In genomic region chr20:31698803-31699718, GRCh38 we compare ENCODE assay signal across 1 cellular context.
TF ChIP-seq lines count a peak whose summit lies in the region.

No MANE protein-coding gene starts in this region.

TF ChIP-seq in K562, 482 proteins besides CTCF, POLR2A, EP300 and RAD21 (continued from another document and continues in another):
- TF ChIP-seq, protein P1, sequence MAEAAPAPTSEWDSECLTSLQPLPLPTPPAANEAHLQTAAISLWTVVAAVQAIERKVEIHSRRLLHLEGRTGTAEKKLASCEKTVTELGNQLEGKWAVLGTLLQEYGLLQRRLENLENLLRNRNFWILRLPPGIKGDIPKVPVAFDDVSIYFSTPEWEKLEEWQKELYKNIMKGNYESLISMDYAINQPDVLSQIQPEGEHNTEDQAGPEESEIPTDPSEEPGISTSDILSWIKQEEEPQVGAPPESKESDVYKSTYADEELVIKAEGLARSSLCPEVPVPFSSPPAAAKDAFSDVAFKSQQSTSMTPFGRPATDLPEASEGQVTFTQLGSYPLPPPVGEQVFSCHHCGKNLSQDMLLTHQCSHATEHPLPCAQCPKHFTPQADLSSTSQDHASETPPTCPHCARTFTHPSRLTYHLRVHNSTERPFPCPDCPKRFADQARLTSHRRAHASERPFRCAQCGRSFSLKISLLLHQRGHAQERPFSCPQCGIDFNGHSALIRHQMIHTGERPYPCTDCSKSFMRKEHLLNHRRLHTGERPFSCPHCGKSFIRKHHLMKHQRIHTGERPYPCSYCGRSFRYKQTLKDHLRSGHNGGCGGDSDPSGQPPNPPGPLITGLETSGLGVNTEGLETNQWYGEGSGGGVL (CRISPR knock-in tag; IDR thresholded peaks at IDR 0.05): no peak
- TF ChIP-seq, protein P2, sequence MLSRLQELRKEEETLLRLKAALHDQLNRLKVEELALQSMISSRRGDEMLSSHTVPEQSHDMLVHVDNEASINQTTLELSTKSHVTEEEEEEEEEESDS (CRISPR knock-in tag; IDR thresholded peaks at IDR 0.05): no peak
- TF ChIP-seq MCM7 (IDR thresholded peaks at IDR 0.05) (no peak), E2F3 (CRISPR knock-in tag; IDR thresholded peaks at IDR 0.05) (no peak), MYBL2 (IDR thresholded peaks at IDR 0.05; ENCODE audit: low read depth) (no peak), MYBL2 (CRISPR knock-in tag; IDR thresholded peaks at IDR 0.05; ENCODE audit: borderline replicate concordance) (no peak), UBTF (IDR thresholded peaks at IDR 0.05; ENCODE audit: borderline replicate concordance in 1 of 2, low read depth in 2 of 2, low read length in 2 of 2) (no peak), CHD4 (IDR thresholded peaks at IDR 0.05; ENCODE audit: insufficient read depth, insufficient replicate concordance, low read depth, low read length, poor library complexity, severe bottlenecking) (no peak), GABPB1 (CRISPR knock-in tag; IDR thresholded peaks at IDR 0.05) (no peak), ZNF431 (CRISPR knock-in tag; IDR thresholded peaks at IDR 0.05) (no peak), SRF (CRISPR knock-in tag; IDR thresholded peaks at IDR 0.05) (peak in 1 of 2 experiments; percentile 27; a peak in 1 of 4 replicates), ZFPM2 (CRISPR knock-in tag; IDR thresholded peaks at IDR 0.05) (no peak), ZNF436 (CRISPR knock-in tag; IDR thresholded peaks at IDR 0.05) (no peak), CHD7 (IDR thresholded peaks at IDR 0.05; ENCODE audit: low read depth, low read length) (no peak), GTF2F1 (IDR thresholded peaks at IDR 0.05; ENCODE audit: low read depth, low read length) (no peak)
- TF ChIP-seq, protein P3, sequence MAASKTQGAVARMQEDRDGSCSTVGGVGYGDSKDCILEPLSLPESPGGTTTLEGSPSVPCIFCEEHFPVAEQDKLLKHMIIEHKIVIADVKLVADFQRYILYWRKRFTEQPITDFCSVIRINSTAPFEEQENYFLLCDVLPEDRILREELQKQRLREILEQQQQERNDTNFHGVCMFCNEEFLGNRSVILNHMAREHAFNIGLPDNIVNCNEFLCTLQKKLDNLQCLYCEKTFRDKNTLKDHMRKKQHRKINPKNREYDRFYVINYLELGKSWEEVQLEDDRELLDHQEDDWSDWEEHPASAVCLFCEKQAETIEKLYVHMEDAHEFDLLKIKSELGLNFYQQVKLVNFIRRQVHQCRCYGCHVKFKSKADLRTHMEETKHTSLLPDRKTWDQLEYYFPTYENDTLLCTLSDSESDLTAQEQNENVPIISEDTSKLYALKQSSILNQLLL (CRISPR knock-in tag; IDR thresholded peaks at IDR 0.05; ENCODE audit: borderline replicate concordance): no peak
- TF ChIP-seq, protein P4, sequence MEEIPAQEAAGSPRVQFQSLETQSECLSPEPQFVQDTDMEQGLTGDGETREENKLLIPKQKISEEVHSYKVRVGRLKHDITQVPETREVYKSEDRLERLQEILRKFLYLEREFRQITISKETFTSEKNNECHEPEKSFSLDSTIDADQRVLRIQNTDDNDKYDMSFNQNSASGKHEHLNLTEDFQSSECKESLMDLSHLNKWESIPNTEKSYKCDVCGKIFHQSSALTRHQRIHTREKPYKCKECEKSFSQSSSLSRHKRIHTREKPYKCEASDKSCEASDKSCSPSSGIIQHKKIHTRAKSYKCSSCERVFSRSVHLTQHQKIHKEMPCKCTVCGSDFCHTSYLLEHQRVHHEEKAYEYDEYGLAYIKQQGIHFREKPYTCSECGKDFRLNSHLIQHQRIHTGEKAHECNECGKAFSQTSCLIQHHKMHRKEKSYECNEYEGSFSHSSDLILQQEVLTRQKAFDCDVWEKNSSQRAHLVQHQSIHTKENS (CRISPR knock-in tag; IDR thresholded peaks at IDR 0.05): no peak
- TF ChIP-seq, protein P5, sequence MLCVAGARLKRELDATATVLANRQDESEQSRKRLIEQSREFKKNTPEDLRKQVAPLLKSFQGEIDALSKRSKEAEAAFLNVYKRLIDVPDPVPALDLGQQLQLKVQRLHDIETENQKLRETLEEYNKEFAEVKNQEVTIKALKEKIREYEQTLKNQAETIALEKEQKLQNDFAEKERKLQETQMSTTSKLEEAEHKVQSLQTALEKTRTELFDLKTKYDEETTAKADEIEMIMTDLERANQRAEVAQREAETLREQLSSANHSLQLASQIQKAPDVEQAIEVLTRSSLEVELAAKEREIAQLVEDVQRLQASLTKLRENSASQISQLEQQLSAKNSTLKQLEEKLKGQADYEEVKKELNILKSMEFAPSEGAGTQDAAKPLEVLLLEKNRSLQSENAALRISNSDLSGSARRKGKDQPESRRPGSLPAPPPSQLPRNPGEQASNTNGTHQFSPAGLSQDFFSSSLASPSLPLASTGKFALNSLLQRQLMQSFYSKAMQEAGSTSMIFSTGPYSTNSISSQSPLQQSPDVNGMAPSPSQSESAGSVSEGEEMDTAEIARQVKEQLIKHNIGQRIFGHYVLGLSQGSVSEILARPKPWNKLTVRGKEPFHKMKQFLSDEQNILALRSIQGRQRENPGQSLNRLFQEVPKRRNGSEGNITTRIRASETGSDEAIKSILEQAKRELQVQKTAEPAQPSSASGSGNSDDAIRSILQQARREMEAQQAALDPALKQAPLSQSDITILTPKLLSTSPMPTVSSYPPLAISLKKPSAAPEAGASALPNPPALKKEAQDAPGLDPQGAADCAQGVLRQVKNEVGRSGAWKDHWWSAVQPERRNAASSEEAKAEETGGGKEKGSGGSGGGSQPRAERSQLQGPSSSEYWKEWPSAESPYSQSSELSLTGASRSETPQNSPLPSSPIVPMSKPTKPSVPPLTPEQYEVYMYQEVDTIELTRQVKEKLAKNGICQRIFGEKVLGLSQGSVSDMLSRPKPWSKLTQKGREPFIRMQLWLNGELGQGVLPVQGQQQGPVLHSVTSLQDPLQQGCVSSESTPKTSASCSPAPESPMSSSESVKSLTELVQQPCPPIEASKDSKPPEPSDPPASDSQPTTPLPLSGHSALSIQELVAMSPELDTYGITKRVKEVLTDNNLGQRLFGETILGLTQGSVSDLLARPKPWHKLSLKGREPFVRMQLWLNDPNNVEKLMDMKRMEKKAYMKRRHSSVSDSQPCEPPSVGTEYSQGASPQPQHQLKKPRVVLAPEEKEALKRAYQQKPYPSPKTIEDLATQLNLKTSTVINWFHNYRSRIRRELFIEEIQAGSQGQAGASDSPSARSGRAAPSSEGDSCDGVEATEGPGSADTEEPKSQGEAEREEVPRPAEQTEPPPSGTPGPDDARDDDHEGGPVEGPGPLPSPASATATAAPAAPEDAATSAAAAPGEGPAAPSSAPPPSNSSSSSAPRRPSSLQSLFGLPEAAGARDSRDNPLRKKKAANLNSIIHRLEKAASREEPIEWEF (CRISPR knock-in tag; IDR thresholded peaks at IDR 0.05): no peak
- TF ChIP-seq, protein P6, sequence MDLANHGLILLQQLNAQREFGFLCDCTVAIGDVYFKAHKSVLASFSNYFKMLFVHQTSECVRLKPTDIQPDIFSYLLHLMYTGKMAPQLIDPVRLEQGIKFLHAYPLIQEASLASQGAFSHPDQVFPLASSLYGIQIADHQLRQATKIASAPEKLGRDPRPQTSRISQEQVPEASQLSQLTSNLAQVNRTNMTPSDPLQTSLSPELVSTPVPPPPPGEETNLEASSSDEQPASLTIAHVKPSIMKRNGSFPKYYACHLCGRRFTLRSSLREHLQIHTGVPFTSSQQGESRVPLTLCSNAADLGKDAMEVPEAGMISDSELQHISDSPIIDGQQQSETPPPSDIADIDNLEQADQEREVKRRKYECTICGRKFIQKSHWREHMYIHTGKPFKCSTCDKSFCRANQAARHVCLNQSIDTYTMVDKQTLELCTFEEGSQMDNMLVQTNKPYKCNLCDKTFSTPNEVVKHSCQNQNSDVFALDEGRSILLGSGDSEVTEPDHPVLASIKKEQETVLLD (IDR thresholded peaks at IDR 0.05): no peak
